ENCODE assay signal across 8 cellular contexts in genomic region chr7:11830582-11831382, GRCh38. TPM values are rescaled to one million over a fixed set of nuclear protein-coding genes. Genes with fewer than 3 reads are reported as not detected.
A peak's percentile ranks its signal among the peaks of the same experiment; 100 is the strongest.
DNase-seq lines count a peak whose midpoint lies in the region; ATAC-seq and TF ChIP-seq lines count a peak whose summit lies in the region.

No MANE protein-coding gene starts in this region.

- peaks cover 0 to 20% of the 10 kb centered on the region in 2 experiments; a peak in 2 of 4 replicates for H3K4me1 ChIP-seq in SK-N-SH (ENCODE audit: control insufficient read depth in 1 of 2, insufficient read depth in 2 of 2, low read depth in 1 of 2, low read length in 1 of 2)

- H3K4me2 ChIP-seq in SK-N-SH: peak overlapping the region; percentile 95

- H2AFZ ChIP-seq in SK-N-SH (ENCODE audit: low read depth): peak overlapping the region; percentile 83

- TF ChIP-seq CTCF in GM10266 (IDR thresholded peaks at IDR 0.05; ENCODE audit: control insufficient read depth, insufficient read depth, low read depth, missing control alignments): no peak
- no peak for TF ChIP-seq CTCF in SK-N-SH (IDR thresholded peaks at IDR 0.05)

- peak overlapping the region; percentile 68 to 69 for H3K4me3 ChIP-seq in SK-N-SH (ENCODE audit: low read depth in 2 of 2, low read length in 1 of 2)

- 0 out of 2 replicates have a peak, but pooled peaks have one; percentile 21 for TF ChIP-seq RAD21 in SK-N-SH (IDR thresholded peaks at IDR 0.05; ENCODE audit: low read length)

- intact Hi-C loops in left cardiac atrium (cut with DNase I): loop anchor here in 1 of 2 donors (10.0 kb wide), 1 partner anchor 664 kb away; no protein-coding TSS in a partner anchor

- POLR2A ChIA-PET in SK-N-SH (lab: Yijun Ruan, JAX): interaction anchor here (0.8 to 1.6 kb wide), 12 partner anchors 13 to 403 kb away, joined by 3 to 11 read pairs (median 3); no protein-coding TSS in a partner anchor

- peak overlapping the region in 1 of 2 experiments; percentile 99; a peak in 2 of 4 replicates for H3K27ac ChIP-seq in SK-N-SH (ENCODE audit: low read depth in 2 of 2, low read length in 1 of 2)

- DNase-seq in GM10266 (ENCODE audit: extremely low spot score): peak; percentile 21
- DNase-seq in SK-N-SH: peak; percentile 50
- no peak for DNase-seq in left cardiac atrium
- DNase-seq in renal cortical epithelial cell (ENCODE audit: low read depth): peak; percentile 56
- no peak for DNase-seq in ureter (ENCODE audit: low spot score)
- no peak for DNase-seq in cerebellar nuclear complex (lab: John Stamatoyannopoulos, UW)
- no peak for DNase-seq in activated gamma-delta T cell (lab: John Stamatoyannopoulos, UW)

- H3K9me2 ChIP-seq in SK-N-SH: no peaks in the 10 kb centered on the region

- H3K36me3 ChIP-seq in SK-N-SH (replicated peaks in 1 of 2; ENCODE audit: control insufficient read depth in 1 of 2, insufficient read depth in 2 of 2, low read length in 1 of 2): peaks cover 0 to 2% of the 10 kb centered on the region in 2 experiments

- WGBS in SK-N-SH (ENCODE audit: low lambda C conversion rate): under 1% methylated on average over 10 of the region's 10 CpGs

- no peaks in the 10 kb centered on the region for H3K9me3 ChIP-seq in SK-N-SH

- H3K9ac ChIP-seq in SK-N-SH: no peak overlapping the region

- no peaks in the 10 kb centered on the region for H4K20me1 ChIP-seq in SK-N-SH (ENCODE audit: insufficient read depth)

- CTCF ChIA-PET in SK-N-SH (lab: Yijun Ruan, JAX): interaction anchor here (0.6 to 3.0 kb wide), 41 partner anchors 8 to 659 kb away, joined by 3 to 16 read pairs (median 4); no protein-coding TSS in a partner anchor

- no peak for TF ChIP-seq EP300 in SK-N-SH (IDR thresholded peaks at IDR 0.05; ENCODE audit: borderline replicate concordance in 1 of 2, low read depth in 1 of 2, low read length in 1 of 2)

- no peaks in the 10 kb centered on the region for H3K79me2 ChIP-seq in SK-N-SH (ENCODE audit: insufficient read depth)

- ATAC-seq in left cardiac atrium (peak; percentile 6 to 51), GM21723 (IDR thresholded peaks at IDR 0.05; ENCODE audit: unreplicated experiment) (no peak)

- H3K27me3 ChIP-seq in SK-N-SH (ENCODE audit: insufficient read depth): no peaks in the 10 kb centered on the region

- H3F3A ChIP-seq in SK-N-SH (replicated peaks; ENCODE audit: insufficient read depth): no peaks in the 10 kb centered on the region

TF ChIP-seq in SK-N-SH, 30 proteins besides CTCF, POLR2A, EP300 and RAD21:
- TF ChIP-seq SMC3 (IDR thresholded peaks at IDR 0.05; ENCODE audit: low read depth, low read length) (0 out of 2 replicates have a peak, but pooled peaks have one; percentile 9), JUND (IDR thresholded peaks at IDR 0.05) (no peak), MXI1 (IDR thresholded peaks at IDR 0.05; ENCODE audit: low read depth, low read length) (0 out of 2 replicates have a peak, but pooled peaks have one; percentile 6), MEF2A (IDR thresholded peaks at IDR 0.05; ENCODE audit: borderline replicate concordance, low read depth) (no peak), IRF3 (IDR thresholded peaks at IDR 0.05; ENCODE audit: low read depth, low read length) (no peak)

RNA-seq across cellular contexts. Expression of gene THSD7A, which starts 1.2 kb away (rescaled TPM):
- 0.16 and 0.49 TPM in 2 replicates for polyA plus RNA-seq in SK-N-SH (2012; rRNA removed)
- 0.60 and 1.1 TPM in 2 replicates for polyA plus RNA-seq in SK-N-SH (2012; cell fraction: cytosol; rRNA removed)
- 0.53 and 0.55 TPM in 2 replicates for polyA plus RNA-seq in SK-N-SH (2012; cell fraction: nucleus; rRNA removed)
- total RNA-seq in left cardiac atrium (1 to 10 TPM; 2.0 to 2.4 TPM), renal cortical epithelial cell (1.6 and 2.5 TPM in 2 replicates), ureter (21.6 TPM)

Comparison
In these comparisons a context has a peak if more than half of its experiments do, and no peak if none do; other contexts are left out.
1. DNase-seq: peak in GM10266 (single experiment), SK-N-SH (single experiment) and renal cortical epithelial cell (single experiment); none in left cardiac atrium (single experiment), ureter (single experiment), cerebellar nuclear complex (0 of 2) and activated gamma-delta T cell (single experiment).